ENCODE assay signal across 13 cellular contexts in genomic region chr2:165274698-165275097, GRCh38. TPM values are rescaled to one million over a fixed set of nuclear protein-coding genes. Genes with fewer than 3 reads are reported as not detected.
A peak's percentile ranks its signal among the peaks of the same experiment; 100 is the strongest.
DNase-seq lines count a peak whose midpoint lies in the region; ATAC-seq, FAIRE-seq and TF ChIP-seq lines count a peak whose summit lies in the region.
"Had no signal": no experiment of that assay in that cellular context is flagged by ENCODE, and none has a peak within 500 bp of the region (broad histone marks: within the 10 kb centered on the region; RNA-seq: fewer than 3 reads in every experiment).

No MANE protein-coding gene starts in this region.

- peaks cover 0 to 20% (median 6%) of the 10 kb centered on the region in 12 donors for H3K4me1 ChIP-seq in heart left ventricle
- H3K4me1 ChIP-seq in skeletal muscle tissue (ENCODE audit: control insufficient read depth in 3 of 3, insufficient read depth in 3 of 3, low read length in 3 of 3), result peaks cover 0 to 7% (median 6%) of the 10 kb centered on the region in 3 donors
- H3K4me1 ChIP-seq in smooth muscle cell (ENCODE audit: low read depth), result no peaks in the 10 kb centered on the region
- H3K4me1 ChIP-seq: SJCRH30 had no signal

- H4K20me1 ChIP-seq in smooth muscle cell (ENCODE audit: low read depth), result no peaks in the 10 kb centered on the region

- H3F3A ChIP-seq in smooth muscle cell (ENCODE audit: low read depth), result no peaks in the 10 kb centered on the region

- H3K27me3 ChIP-seq in heart left ventricle (no peaks in the 10 kb centered on the region), skeletal muscle tissue (ENCODE audit: control insufficient read depth in 3 of 3, insufficient read depth in 3 of 3, low read length in 3 of 3) (no peaks in the 10 kb centered on the region), smooth muscle cell (ENCODE audit: low read depth) (no peaks in the 10 kb centered on the region)
- H3K27me3 ChIP-seq: SJCRH30 had no signal

- TF ChIP-seq CTCF in astrocyte of the spinal cord (IDR thresholded peaks at IDR 0.05; ENCODE audit: low read depth, low read length) (no peak), heart left ventricle (IDR thresholded peaks at IDR 0.05) (no peak), smooth muscle cell (IDR thresholded peaks at IDR 0.05; ENCODE audit: borderline replicate concordance, insufficient read depth, poor library complexity, severe bottlenecking) (no peak)

- H3K9me3 ChIP-seq in heart left ventricle (no peaks in the 10 kb centered on the region), skeletal muscle tissue (ENCODE audit: control insufficient read depth in 3 of 3, low read length in 3 of 3) (no peaks in the 10 kb centered on the region), smooth muscle cell (replicated peaks; ENCODE audit: low read depth) (no peaks in the 10 kb centered on the region)
- H3K9me3 ChIP-seq: SJCRH30 had no signal

- 9 to 20% (median 12%) methylated on average over 5 of the region's 5 CpGs for WGBS in heart left ventricle, 4 donors
- 86% methylated on average over 5 of the region's 5 CpGs for WGBS in smooth muscle cell (ENCODE audit: low lambda C conversion rate)

- no peak overlapping the region for H2AFZ ChIP-seq in smooth muscle cell (ENCODE audit: low read depth)

- H3K27ac ChIP-seq in heart left ventricle, result peak overlapping the region in 11 of 12 donors; percentile 7 to 75 (median 52)
- peak overlapping the region; percentile 65 for H3K27ac ChIP-seq in skeletal muscle tissue (ENCODE audit: low read depth, low read length)
- H3K27ac ChIP-seq in smooth muscle cell (ENCODE audit: low read depth), result no peak overlapping the region
- H3K27ac ChIP-seq: SJCRH30, WERI-Rb-1 had no signal

- H3K4me3 ChIP-seq in astrocyte of the spinal cord (ENCODE audit: low read depth, low read length) (no peak overlapping the region), heart left ventricle (no peak overlapping the region), skeletal muscle tissue (ENCODE audit: low read length in 3 of 3) (peak overlapping the region; percentile 46 to 51 (median 46)), smooth muscle cell (no peak overlapping the region)
- H3K4me3 ChIP-seq: SJCRH30 had no signal

- intact Hi-C loops in heart left ventricle (cut with DNase I), result loop anchor here in 1 of 10 donors (2.0 kb wide), 1 partner anchor 18 kb away; no protein-coding TSS in a partner anchor

- peak; percentile 16 for DNase-seq in astrocyte of the spinal cord (ENCODE audit: low read depth, low spot score)
- DNase-seq in heart left ventricle, result peak; percentile 70 to 88 (median 72)
- no peak for DNase-seq in HuH-7 (ENCODE audit: low spot score)
- DNase-seq in smooth muscle cell (lab: John Stamatoyannopoulos, UW; ENCODE audit: unreplicated experiment), result no peak
- no peak for DNase-seq in HTR-8/SVneo (ENCODE audit: insufficient read length, low spot score)
- DNase-seq: amniotic stem cell; naive thymus-derived CD8-positive, alpha-beta T cell; WERI-Rb-1 had no signal

- H3K79me2 ChIP-seq in smooth muscle cell (ENCODE audit: low read depth), result no peaks in the 10 kb centered on the region

- TF ChIP-seq POLR2A in heart left ventricle (IDR thresholded peaks at IDR 0.05), result no peak

- H3K9ac ChIP-seq in skeletal muscle tissue (ENCODE audit: low read depth in 1 of 3, low read length in 3 of 3), result no peak overlapping the region
- no peak overlapping the region for H3K9ac ChIP-seq in smooth muscle cell (ENCODE audit: low read depth)

- ATAC-seq in GM18867 (IDR thresholded peaks at IDR 0.05; ENCODE audit: unreplicated experiment) (peak; percentile 79), heart left ventricle (peak; percentile 92 to 99 (median 98)), HG02763 (IDR thresholded peaks at IDR 0.05; ENCODE audit: unreplicated experiment) (no peak)
- ATAC-seq: naive thymus-derived CD8-positive, alpha-beta T cell had no signal

- no peak overlapping the region for H3K4me2 ChIP-seq in smooth muscle cell

- in situ Hi-C loops in astrocyte of the spinal cord (cut with HindIII; ENCODE audit: low sequenced_read_pairs), result no loop called here

- no peaks in the 10 kb centered on the region for H3K36me3 ChIP-seq in heart left ventricle
- H3K36me3 ChIP-seq in skeletal muscle tissue (ENCODE audit: control insufficient read depth in 3 of 3, insufficient read depth in 3 of 3, low read length in 3 of 3), result no peaks in the 10 kb centered on the region
- no peaks in the 10 kb centered on the region for H3K36me3 ChIP-seq in smooth muscle cell (ENCODE audit: low read depth)
- H3K36me3 ChIP-seq: SJCRH30, WERI-Rb-1 had no signal

- no peak for FAIRE-seq in HTR-8/SVneo (lab: Jason Lieb, UNC)
- FAIRE-seq: endothelial cell of umbilical vein had no signal

RNA-seq across cellular contexts. Expression of gene SCN2A, which starts 35.5 kb away (rescaled TPM):
- total RNA-seq in heart left ventricle (under 1 TPM in 5 of 9 donors, not detected in 4; 0.04 to 0.45 (median 0.17) TPM), skeletal muscle tissue (not detected), smooth muscle cell (0.27 and 0.58 TPM in 2 replicates)
- polyA plus RNA-seq in heart left ventricle (under 1 TPM; 0.01 to 0.04 TPM), smooth muscle cell (0.17 and 0.53 TPM in 2 replicates)
- total RNA-seq: endothelial cell of umbilical vein; naive thymus-derived CD8-positive, alpha-beta T cell; SJCRH30 had no signal
- polyA plus RNA-seq: endothelial cell of umbilical vein; naive thymus-derived CD8-positive, alpha-beta T cell had no signal

Comparison
In these comparisons a context has a peak if more than half of its experiments do, and no peak if none do; other contexts are left out.
1. DNase-seq: peak in astrocyte of the spinal cord (single experiment) and heart left ventricle (5 of 5); none in HuH-7 (single experiment), smooth muscle cell (single experiment) and HTR-8/SVneo (single experiment).
2. H3K4me3 ChIP-seq: peak in skeletal muscle tissue (3 of 3); none in astrocyte of the spinal cord (single experiment), heart left ventricle (0 of 12) and smooth muscle cell (single experiment).